Comparison of ENCODE assay signal across 19 cellular contexts in genomic region chr15:47471020-47471419, GRCh38.
"Had no signal": no experiment of that assay in that cellular context is flagged by ENCODE, and none has a peak within 500 bp of the region (broad histone marks: within the 10 kb centered on the region; RNA-seq: fewer than 3 reads in every experiment).

No MANE protein-coding gene starts in this region.

- H3K27ac ChIP-seq: esophagus muscularis mucosa, gastroesophageal sphincter, heart right ventricle, ovary, stomach, upper lobe of right lung had no signal

- H3K4me1 Mint-ChIP-seq: activated CD4-positive, alpha-beta T cell treated with anti-CD3 and anti-CD28 coated beads, Interleukin-2, amount 10 ng/mL, durations not matched to agents 7 days and 5 days; activated naive CD4-positive, alpha-beta T cell treated with anti-CD3 and anti-CD28 coated beads, Interleukin-2, amount 10 ng/mL, durations not matched to agents 7 days and 5 days; naive B cell; stimulated activated effector memory CD8-positive, alpha-beta T cell treated with anti-CD3 and anti-CD28 coated beads, Interleukin-12 subunit alpha, Interleukin-12 subunit beta, amount 100 ng/mL, for 72 hours had no signal

- H3K36me3 Mint-ChIP-seq: activated naive CD4-positive, alpha-beta T cell treated with anti-CD3 and anti-CD28 coated beads, Interleukin-2, amount 10 ng/mL, durations not matched to agents 7 days and 5 days; immature natural killer cell; naive B cell; stimulated activated effector memory CD8-positive, alpha-beta T cell treated with anti-CD3 and anti-CD28 coated beads, Interleukin-12 subunit alpha, Interleukin-12 subunit beta, amount 100 ng/mL, for 72 hours had no signal

- H3K4me1 ChIP-seq: upper lobe of right lung had no signal

- H3K9me3 ChIP-seq: esophagus muscularis mucosa, gastroesophageal sphincter, heart right ventricle, mucosa of descending colon, ovary, stomach, upper lobe of right lung had no signal

- H3K4me3 ChIP-seq: esophagus muscularis mucosa, gastroesophageal sphincter, heart right ventricle, mucosa of descending colon, ovary, smooth muscle cell, stomach, upper lobe of right lung had no signal

- H3K27me3 ChIP-seq: esophagus muscularis mucosa, gastroesophageal sphincter, heart right ventricle, ovary, stomach, upper lobe of right lung had no signal

- H3K36me3 ChIP-seq: esophagus muscularis mucosa, gastroesophageal sphincter, heart right ventricle, ovary, stomach, upper lobe of right lung had no signal

- H3K4me3 Mint-ChIP-seq: activated CD4-positive, alpha-beta T cell treated with anti-CD3 and anti-CD28 coated beads, Interleukin-2, amount 10 ng/mL, durations not matched to agents 7 days and 5 days; activated CD8-positive, alpha-beta T cell treated with anti-CD3 and anti-CD28 coated beads, Interleukin-2, amount 10 ng/mL, durations not matched to agents 7 days and 5 days; activated naive CD4-positive, alpha-beta T cell treated with anti-CD3 and anti-CD28 coated beads, Interleukin-2, amount 10 ng/mL, durations not matched to agents 7 days and 5 days; immature natural killer cell; naive B cell; stimulated activated effector memory CD8-positive, alpha-beta T cell treated with anti-CD3 and anti-CD28 coated beads, Interleukin-12 subunit alpha, Interleukin-12 subunit beta, amount 100 ng/mL, for 72 hours had no signal

- H3K27ac Mint-ChIP-seq: activated CD4-positive, alpha-beta T cell treated with anti-CD3 and anti-CD28 coated beads, Interleukin-2, amount 10 ng/mL, durations not matched to agents 7 days and 5 days; activated CD8-positive, alpha-beta T cell treated with anti-CD3 and anti-CD28 coated beads, Interleukin-2, amount 10 ng/mL, durations not matched to agents 7 days and 5 days; activated naive CD4-positive, alpha-beta T cell treated with anti-CD3 and anti-CD28 coated beads, Interleukin-2, amount 10 ng/mL, durations not matched to agents 7 days and 5 days; immature natural killer cell; naive B cell; stimulated activated effector memory CD8-positive, alpha-beta T cell treated with anti-CD3 and anti-CD28 coated beads, Interleukin-12 subunit alpha, Interleukin-12 subunit beta, amount 100 ng/mL, for 72 hours had no signal

- ATAC-seq: activated CD4-positive, CD25-positive, alpha-beta regulatory T cell treated with anti-CD3 and anti-CD28 coated beads, Interleukin-2, amount 50 U/mL, for 24 hours; activated CD8-positive, alpha-beta T cell treated with anti-CD3 and anti-CD28 coated beads, Interleukin-2, amount 10 ng/mL, durations not matched to agents 7 days and 5 days; stimulated activated effector memory CD8-positive, alpha-beta T cell treated with anti-CD3 and anti-CD28 coated beads, Interleukin-12 subunit alpha, Interleukin-12 subunit beta, amount 100 ng/mL, for 72 hours had no signal

- H3K4me2 ChIP-seq: smooth muscle cell had no signal

- H3K9me3 Mint-ChIP-seq: activated CD4-positive, alpha-beta T cell treated with anti-CD3 and anti-CD28 coated beads, Interleukin-2, amount 10 ng/mL, durations not matched to agents 7 days and 5 days; activated naive CD4-positive, alpha-beta T cell treated with anti-CD3 and anti-CD28 coated beads, Interleukin-2, amount 10 ng/mL, durations not matched to agents 7 days and 5 days; naive B cell; stimulated activated effector memory CD8-positive, alpha-beta T cell treated with anti-CD3 and anti-CD28 coated beads, Interleukin-12 subunit alpha, Interleukin-12 subunit beta, amount 100 ng/mL, for 72 hours had no signal

- DNase-seq: activated CD8-positive, alpha-beta memory T cell treated with anti-CD3 and anti-CD28 coated beads, Interleukin-2, amount 50 U/mL, for 4 hours; activated effector memory CD4-positive, alpha-beta T cell treated with Interleukin-2 at 50 U/mL for 16 hours; activated naive CD4-positive, alpha-beta T cell treated with anti-CD3 and anti-CD28 coated beads, Interleukin-2, amount 10 ng/mL, durations not matched to agents 7 days and 5 days; effector CD8-positive, alpha-beta T cell; naive B cell; stimulated activated CD4-positive, alpha-beta T cell treated with anti-CD3 and anti-CD28 coated beads, Interleukin-4, amount 100 ng/mL, for 1 hour; upper lobe of right lung had no signal

- H3K27me3 Mint-ChIP-seq: activated CD4-positive, alpha-beta T cell treated with anti-CD3 and anti-CD28 coated beads, Interleukin-2, amount 10 ng/mL, durations not matched to agents 7 days and 5 days; activated naive CD4-positive, alpha-beta T cell treated with anti-CD3 and anti-CD28 coated beads, Interleukin-2, amount 10 ng/mL, durations not matched to agents 7 days and 5 days had no signal
